Comparison of ENCODE assay signal across 24 cellular contexts in the genomic region with DNA sequence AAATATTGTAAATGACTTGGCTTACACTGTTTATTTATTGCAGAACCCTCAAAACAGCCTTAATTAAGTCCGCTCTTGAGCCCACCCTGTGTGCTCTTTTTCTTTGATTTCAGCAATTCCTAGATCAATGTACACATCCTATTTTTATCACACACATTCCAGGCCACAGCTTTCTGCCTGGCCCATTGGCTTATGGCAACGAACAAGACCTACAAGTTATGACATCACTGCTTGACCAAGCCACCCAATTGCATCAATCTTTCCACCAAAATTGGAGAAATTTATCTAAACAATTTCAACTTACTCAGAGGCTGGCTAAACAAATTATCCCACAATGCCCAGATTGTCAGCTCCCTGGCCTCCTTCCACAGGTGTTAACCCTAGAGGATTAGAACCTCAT.
DNase-seq lines count a peak whose midpoint lies in the region; ATAC-seq, FAIRE-seq and TF ChIP-seq lines count a peak whose summit lies in the region.
"Had no signal": no experiment of that assay in that cellular context is flagged by ENCODE, and none has a peak within 500 bp of the region (broad histone marks: within the 10 kb centered on the region; RNA-seq: fewer than 3 reads in every experiment).

No MANE protein-coding gene starts in this region.

- WGBS in HepG2 (ENCODE audit: low lambda C conversion rate) = 90% methylated on average over 2 of the region's 2 CpGs
- 89% methylated on average over 2 of the region's 2 CpGs for WGBS in right lobe of liver (ENCODE audit: insufficient coverage, low coverage, low lambda C conversion rate, missing lambda C conversion rate)

- H3K4me3 ChIP-seq in HepG2 (replicated peaks in 1 of 3; ENCODE audit: insufficient read depth in 1 of 3, low read depth in 2 of 3, low read length in 3 of 3) (no peak overlapping the region), right lobe of liver (no peak overlapping the region), choroid plexus epithelial cell (ENCODE audit: low read depth, low read length) (no peak overlapping the region), gastrocnemius medialis (no peak overlapping the region)
- H3K4me3 ChIP-seq: BLaER1, GM12878, MG63 had no signal

- no peak for TF ChIP-seq POLR2A in HepG2 (IDR thresholded peaks at IDR 0.05; ENCODE audit: insufficient read depth in 1 of 2, low read depth in 2 of 2, low read length in 2 of 2)
- TF ChIP-seq POLR2A in right lobe of liver (IDR thresholded peaks at IDR 0.05) = no peak
- no peak for TF ChIP-seq POLR2A in gastrocnemius medialis (IDR thresholded peaks at IDR 0.05)

- H3K36me3 ChIP-seq in HepG2 (replicated peaks in 1 of 2; ENCODE audit: control insufficient read depth in 1 of 2, insufficient read depth in 2 of 2, low read length in 2 of 2) = no peaks in the 10 kb centered on the region
- H3K36me3 ChIP-seq in right lobe of liver = no peaks in the 10 kb centered on the region
- H3K36me3 ChIP-seq in gastrocnemius medialis = no peaks in the 10 kb centered on the region
- H3K36me3 ChIP-seq: MG63 had no signal

- no peak for FAIRE-seq in HepG2 (lab: Jason Lieb, UNC)
- FAIRE-seq: GM12878 had no signal

- H4K20me1 ChIP-seq in HepG2 (ENCODE audit: insufficient read depth, low read length) = no peaks in the 10 kb centered on the region
- H4K20me1 ChIP-seq: BLaER1 had no signal

- ATAC-seq in HepG2 (no peak), right lobe of liver (no peak), HG02623 (IDR thresholded peaks at IDR 0.05; ENCODE audit: unreplicated experiment) (no peak), gastrocnemius medialis (no peak), GM21423 (IDR thresholded peaks at IDR 0.05; ENCODE audit: unreplicated experiment) (no peak)
- ATAC-seq: GM12878, SK-N-SH treated with all-trans-retinoic acid at 6 μM for 48 hours had no signal

- in situ Hi-C loops in HepG2 (cut with HindIII; ENCODE audit: extremely low pct_ligation_motif_present, low pct_unique_long_range_greater_than_20kb) = no loop called here
- in situ Hi-C loops in gastrocnemius medialis (cut with MboI; ENCODE audit: low sequenced_read_pairs in 4 of 4) = no loop called here

- no peak for DNase-seq in HepG2 (ENCODE audit: low spot score)
- DNase-seq in right lobe of liver = no peak
- DNase-seq in choroid plexus epithelial cell (ENCODE audit: low read depth) = peak; percentile 19
- peak; percentile 42 for DNase-seq in iris pigment epithelial cell (ENCODE audit: low read depth)
- no peak for DNase-seq in gastrocnemius medialis
- DNase-seq in DMS 273 (lab: John Stamatoyannopoulos, UW; ENCODE audit: unreplicated experiment) = no peak
- DNase-seq: CD8-positive, alpha-beta memory T cell; DND-41; GDM1; GOT3; HFFc6; Karpas-422; MG63; NCI-H1092; NCI-H1694; NCI-H2227 treated with DMSO at 0.1 percent for 48 hours; NCI-H69; NK-92 treated with Interleukin-12 subunit alpha and Interleukin-12 subunit beta, amount 100 ng/mL, for 24 hours; SHP77 had no signal

- H3K27me3 ChIP-seq in HepG2 (ENCODE audit: control insufficient read depth in 1 of 2, insufficient read depth in 2 of 2, low read length in 2 of 2) = peaks cover 0 to 11% of the 10 kb centered on the region in 2 experiments; a peak in 2 of 5 replicates
- no peaks in the 10 kb centered on the region for H3K27me3 ChIP-seq in right lobe of liver
- H3K27me3 ChIP-seq in gastrocnemius medialis = no peaks in the 10 kb centered on the region
- H3K27me3 ChIP-seq: BLaER1, MG63 had no signal

- H3K27ac ChIP-seq in HepG2 (ENCODE audit: extremely low read length, insufficient read depth, low read length) (no peak overlapping the region), right lobe of liver (no peak overlapping the region), gastrocnemius medialis (no peak overlapping the region)
- H3K27ac ChIP-seq: BLaER1 had no signal

- H2AFZ ChIP-seq in HepG2 (ENCODE audit: low read length) = no peak overlapping the region

- CTCF ChIA-PET in HepG2 (lab: Yijun Ruan, JAX; ENCODE audit: low intra/inter-chr PET ratio, low total read pairs) = no interaction called here

- intact Hi-C loops in HepG2 (cut with micrococcal nuclease; ENCODE audit: unreplicated experiment) = no loop called here
- intact Hi-C loops in right lobe of liver (cut with DNase I) = no loop called here
- intact Hi-C loops in gastrocnemius medialis (cut with DNase I; ENCODE audit: low total_unique reads) = no loop called here

- TF ChIP-seq CTCF in HepG2 (CRISPR knock-in tag; IDR thresholded peaks at IDR 0.05) (no peak), right lobe of liver (IDR thresholded peaks at IDR 0.05) (no peak), choroid plexus epithelial cell (conservative IDR thresholded peaks at IDR 0.05; ENCODE audit: low read depth, low read length) (no peak), gastrocnemius medialis (IDR thresholded peaks at IDR 0.05 in 4 of 5, conservative IDR thresholded peaks at IDR 0.05 in 1 of 5) (no peak)

- TF ChIP-seq RAD21 in HepG2 (CRISPR knock-in tag; IDR thresholded peaks at IDR 0.05) = no peak

- no TSS peak for BruUV-seq in HepG2 (replicated peaks; lab: Mats Ljungman, UMichigan)

- no peak overlapping the region for H3K9ac ChIP-seq in HepG2 (ENCODE audit: insufficient read depth, low read depth, low read length)
- H3K9ac ChIP-seq: BLaER1 had no signal

- H3K4me2 ChIP-seq in HepG2 (ENCODE audit: low read depth, low read length) = no peak overlapping the region
- H3K4me2 ChIP-seq: BLaER1 had no signal

- TF ChIP-seq EP300 in HepG2 (IDR thresholded peaks at IDR 0.05; ENCODE audit: low read depth in 2 of 2, low read length in 2 of 2) = no peak
- TF ChIP-seq EP300 in HepG2 (CRISPR knock-in tag; IDR thresholded peaks at IDR 0.05; ENCODE audit: borderline replicate concordance) = no peak

- H3K9me3 ChIP-seq in HepG2 (ENCODE audit: low read length) (no peaks in the 10 kb centered on the region), right lobe of liver (peaks cover 0 to 6% (median 0%) of the 10 kb centered on the region in 4 donors), gastrocnemius medialis (no peaks in the 10 kb centered on the region)
- H3K9me3 ChIP-seq: MG63 had no signal

- no peaks in the 10 kb centered on the region for H3K79me2 ChIP-seq in HepG2 (ENCODE audit: insufficient read depth, low read length)

- POLR2A ChIA-PET in HepG2 (lab: Yijun Ruan, JAX) = no interaction called here

- H3K4me1 ChIP-seq in HepG2 (ENCODE audit: insufficient read depth, low read length) (peaks cover 22% of the 10 kb centered on the region), right lobe of liver (peaks cover 0 to 5% (median 0%) of the 10 kb centered on the region in 4 donors), gastrocnemius medialis (no peaks in the 10 kb centered on the region)
- H3K4me1 ChIP-seq: BLaER1 had no signal

TF ChIP-seq in HepG2, 621 proteins besides CTCF, POLR2A, EP300 and RAD21:
- no peak for TF ChIP-seq RBAK (CRISPR knock-in tag; IDR thresholded peaks at IDR 0.05)
- no peak for TF ChIP-seq GLI4 (CRISPR knock-in tag; IDR thresholded peaks at IDR 0.05; ENCODE audit: borderline replicate concordance)
- 0 out of 2 replicates have a peak, but pooled peaks have one; percentile 21 for TF ChIP-seq ATF7 (IDR thresholded peaks at IDR 0.05)
- no peak for TF ChIP-seq ATF7 (CRISPR knock-in tag; IDR thresholded peaks at IDR 0.05)
- no peak for TF ChIP-seq MBD4 (IDR thresholded peaks at IDR 0.05; ENCODE audit: borderline replicate concordance, low read length)
- no peak for TF ChIP-seq KAT7 (CRISPR knock-in tag; IDR thresholded peaks at IDR 0.05; ENCODE audit: borderline replicate concordance)
TF ChIP-seq in HepG2: peak in this region for 1.

Comparison
In these comparisons a context has a peak if more than half of its experiments do, and no peak if none do; other contexts are left out.
1. DNase-seq: peak in choroid plexus epithelial cell (single experiment) and iris pigment epithelial cell (single experiment); none in HepG2 (single experiment), right lobe of liver (0 of 3), gastrocnemius medialis (0 of 2) and DMS 273 (single experiment).